Comparison of ENCODE assay signal across 18 cellular contexts in genomic region chr5:111280282-111280901, GRCh38. TPM values are rescaled to one million over a fixed set of nuclear protein-coding genes. Genes with fewer than 3 reads are reported as not detected.
A peak's percentile ranks its signal among the peaks of the same experiment; 100 is the strongest.
DNase-seq lines count a peak whose midpoint lies in the region; ATAC-seq and TF ChIP-seq lines count a peak whose summit lies in the region.
"Had no signal": no experiment of that assay in that cellular context is flagged by ENCODE, and none has a peak within 500 bp of the region (broad histone marks: within the 10 kb centered on the region; RNA-seq: fewer than 3 reads in every experiment).

No MANE protein-coding gene starts in this region.

- peak; percentile 46 for ATAC-seq in GM19351 (IDR thresholded peaks at IDR 0.05; ENCODE audit: unreplicated experiment)
- ATAC-seq in GM21737 (IDR thresholded peaks at IDR 0.05; ENCODE audit: unreplicated experiment) = no peak
- ATAC-seq in psoas muscle = no peak

- H3K27ac Mint-ChIP-seq in Caco-2 (ENCODE audit: unreplicated experiment) = no peak overlapping the region

- no peaks in the 10 kb centered on the region for H3K9me3 Mint-ChIP-seq in Caco-2 (ENCODE audit: unreplicated experiment)
- H3K9me3 Mint-ChIP-seq: activated naive CD4-positive, alpha-beta T cell treated with anti-CD3 and anti-CD28 coated beads, Interleukin-2, amount 50 U/mL, for 24 hours; central memory CD8-positive, alpha-beta T cell had no signal

- TF ChIP-seq CTCF in lower leg skin (IDR thresholded peaks at IDR 0.05) (no peak), Caco-2 (IDR thresholded peaks at IDR 0.05; ENCODE audit: insufficient read depth in 1 of 2, low read depth in 1 of 2, low read length in 1 of 2, severe bottlenecking in 1 of 2, unreplicated experiment in 1 of 2) (no peak), psoas muscle (IDR thresholded peaks at IDR 0.05) (no peak)

- peaks cover 3% of the 10 kb centered on the region for H3K27me3 Mint-ChIP-seq in Caco-2 (ENCODE audit: insufficient read depth, unreplicated experiment)
- H3K27me3 Mint-ChIP-seq: activated naive CD4-positive, alpha-beta T cell treated with anti-CD3 and anti-CD28 coated beads, Interleukin-2, amount 50 U/mL, for 24 hours; central memory CD8-positive, alpha-beta T cell had no signal

- CTCF ChIA-PET in Caco-2 (lab: Charles Lee) = no interaction called here

- H3K27ac ChIP-seq in psoas muscle = no peak overlapping the region
- H3K27ac ChIP-seq: HL-60, ovary, suprapubic skin, WERI-Rb-1 had no signal

- TF ChIP-seq POLR2A in lower leg skin (IDR thresholded peaks at IDR 0.05) = no peak

- no peaks in the 10 kb centered on the region for H3K4me1 Mint-ChIP-seq in Caco-2 (ENCODE audit: low read depth, unreplicated experiment)

- H3K4me3 Mint-ChIP-seq in Caco-2 (ENCODE audit: unreplicated experiment) = no peak overlapping the region
- H3K4me3 Mint-ChIP-seq: activated naive CD4-positive, alpha-beta T cell treated with anti-CD3 and anti-CD28 coated beads, Interleukin-2, amount 50 U/mL, for 24 hours; central memory CD8-positive, alpha-beta T cell had no signal

- no peaks in the 10 kb centered on the region for H3K36me3 Mint-ChIP-seq in Caco-2 (ENCODE audit: insufficient read depth, unreplicated experiment)
- H3K36me3 Mint-ChIP-seq: activated naive CD4-positive, alpha-beta T cell treated with anti-CD3 and anti-CD28 coated beads, Interleukin-2, amount 50 U/mL, for 24 hours had no signal

- intact Hi-C loops in lower leg skin (cut with DNase I; ENCODE audit: low total_unique reads) = no loop called here
- intact Hi-C loops in Caco-2 (cut with micrococcal nuclease; ENCODE audit: unreplicated experiment) = no loop called here
- intact Hi-C loops in psoas muscle (cut with DNase I) = no loop called here

- 51 to 55% methylated on average over 6 of the region's 6 CpGs for WGBS in lower leg skin, 2 donors
- 41 to 46% (median 44%) methylated on average over 6 of the region's 6 CpGs for WGBS in psoas muscle, 3 donors

- POLR2A ChIA-PET in Caco-2 (lab: Charles Lee) = no interaction called here

- no peaks in the 10 kb centered on the region for H3K9me3 ChIP-seq in Caco-2
- no peaks in the 10 kb centered on the region for H3K9me3 ChIP-seq in psoas muscle
- H3K9me3 ChIP-seq: ovary, suprapubic skin had no signal

- H3K36me3 ChIP-seq in Caco-2 (ENCODE audit: control insufficient read depth, insufficient read depth, low read length) (no peaks in the 10 kb centered on the region), psoas muscle (ENCODE audit: insufficient read depth in 1 of 2, low read depth in 1 of 2) (no peaks in the 10 kb centered on the region)
- H3K36me3 ChIP-seq: ovary, suprapubic skin, WERI-Rb-1 had no signal

- H3K4me1 ChIP-seq in Caco-2 = no peaks in the 10 kb centered on the region
- H3K4me1 ChIP-seq in psoas muscle = no peaks in the 10 kb centered on the region
- H3K4me1 ChIP-seq: suprapubic skin had no signal

- no TSS peak for BruUV-seq in Caco-2 (replicated peaks; lab: Mats Ljungman, UMichigan)

- no peak overlapping the region for H3K4me3 ChIP-seq in Jurkat, Clone E6-1 (ENCODE audit: low read length)
- H3K4me3 ChIP-seq in lower leg skin (ENCODE audit: low read depth, poor library complexity, severe bottlenecking) (no peak overlapping the region), Caco-2 (ENCODE audit: low read depth, low read length) (no peak overlapping the region), psoas muscle (no peak overlapping the region)
- H3K4me3 ChIP-seq: ovary, suprapubic skin had no signal

- H3K27me3 ChIP-seq in Caco-2 (replicated peaks; ENCODE audit: control insufficient read depth, insufficient read depth, low read length) = no peaks in the 10 kb centered on the region
- peaks cover 0 to 2% (median 0%) of the 10 kb centered on the region in 3 donors for H3K27me3 ChIP-seq in psoas muscle (ENCODE audit: insufficient read depth in 3 of 3, low read length in 2 of 3)
- H3K27me3 ChIP-seq: ovary, suprapubic skin had no signal

- DNase-seq in DMS 273 treated with DMSO at 0.1 percent for 48 hours (lab: John Stamatoyannopoulos, UW) (peak; percentile 81), cerebellar nuclear complex (lab: John Stamatoyannopoulos, UW) (peak; percentile 77 to 91), lower leg skin (ENCODE audit: low spot score in 2 of 2) (no peak), Caco-2 (no peak), psoas muscle (no peak)
- peak; percentile 75 for DNase-seq in Jurkat, Clone E6-1 (ENCODE audit: low read depth, low spot score)
- DNase-seq: COR-L47; kidney; NCI-H1930; ovary; stimulated activated CD4-positive, alpha-beta T cell treated with anti-CD3 and anti-CD28 coated beads, Interleukin-12 subunit alpha, Interleukin-12 subunit beta, amount 100 ng/mL, for 4 hours; WERI-Rb-1 had no signal

RNA-seq across cellular contexts. Expression of gene CAMK4, which starts 56.2 kb away (rescaled TPM):
- 15.3 TPM for polyA plus RNA-seq in Jurkat, Clone E6-1 (2012; ENCODE audit: insufficient read depth, insufficient read length)
- total RNA-seq in lower leg skin (1 to 10 TPM in 2 of 4 donors, under 1 TPM in 2; 0.49 to 4.1 (median 0.94) TPM), Caco-2 (2022) (not detected in 2 replicates), psoas muscle (under 1 TPM in 3 of 4 donors, not detected in 1; 0.02 to 0.27 (median 0.21) TPM)
- polyA plus RNA-seq in psoas muscle = under 1 TPM; 0.03 to 1.00 (median 0.09) TPM

Comparison
In these comparisons a context has a peak if more than half of its experiments do, and no peak if none do; other contexts are left out.
1. DNase-seq: peak in DMS 273 treated with DMSO at 0.1 percent for 48 hours (single experiment), Jurkat, Clone E6-1 (single experiment) and cerebellar nuclear complex (2 of 2); none in lower leg skin (0 of 2), Caco-2 (0 of 2) and psoas muscle (0 of 2).